ENCODE assay signal across 11 cellular contexts in genomic region chr2:217947341-217948316, GRCh38. TPM values are rescaled to one million over a fixed set of nuclear protein-coding genes. Genes with fewer than 3 reads are reported as not detected.
DNase-seq lines count a peak whose midpoint lies in the region; TF ChIP-seq lines count a peak whose summit lies in the region.
"Had no signal": no experiment of that assay in that cellular context is flagged by ENCODE, and none has a peak within 500 bp of the region (broad histone marks: within the 10 kb centered on the region; RNA-seq: fewer than 3 reads in every experiment).

No MANE protein-coding gene starts in this region.

- TF ChIP-seq CTCF in A673 (conservative IDR thresholded peaks at IDR 0.05; ENCODE audit: low read depth, low read length) (0 out of 2 replicates have a peak, but pooled peaks have one; percentile 18), HFFc6 (IDR thresholded peaks at IDR 0.05) (peak; percentile 12; the same call in 1 of the 2 replicates), nephron (IDR thresholded peaks at IDR 0.05; ENCODE audit: unreplicated experiment in 3 of 3) (no peak)

- H3K36me3 Mint-ChIP-seq in HFFc6 (ENCODE audit: low read depth) (peaks cover 7% of the 10 kb centered on the region; the same call in 1 of the 2 replicates), nephron (ENCODE audit: low read depth) (no peaks in the 10 kb centered on the region)
- H3K36me3 Mint-ChIP-seq in activated CD4-positive, alpha-beta T cell treated with anti-CD3 and anti-CD28 coated beads, Interleukin-2, amount 10 ng/mL, durations not matched to agents 24 days and 14 days (ENCODE audit: low read depth), result no peaks in the 10 kb centered on the region
- H3K36me3 Mint-ChIP-seq: CD4-positive, CD25-positive, alpha-beta regulatory T cell had no signal

- H3K27ac ChIP-seq in A673 (ENCODE audit: low read depth, low read length, poor library complexity, severe bottlenecking) (no peak overlapping the region), cingulate gyrus (ENCODE audit: low read depth, low read length) (peak overlapping the region; percentile 54)

- BruUV-seq in A673 (replicated peaks; lab: Mats Ljungman, UMichigan), result no TSS peak

- H3K27ac Mint-ChIP-seq in HFFc6, result peak overlapping the region; percentile 69; the same call in 1 of the 2 replicates
- peak overlapping the region; percentile 45 to 57 (median 55) for H3K27ac Mint-ChIP-seq in nephron
- no peak overlapping the region for H3K27ac Mint-ChIP-seq in activated CD4-positive, alpha-beta T cell treated with anti-CD3 and anti-CD28 coated beads, Interleukin-2, amount 10 ng/mL, durations not matched to agents 24 days and 14 days

- CTCF ChIA-PET in A673 (lab: Charles Lee), result no interaction called here

- H3K4me3 Mint-ChIP-seq in HFFc6, result no peak overlapping the region
- peak overlapping the region in 1 of 3 experiments; percentile 7 for H3K4me3 Mint-ChIP-seq in nephron
- H3K4me3 Mint-ChIP-seq in activated CD4-positive, alpha-beta T cell treated with anti-CD3 and anti-CD28 coated beads, Interleukin-2, amount 10 ng/mL, durations not matched to agents 24 days and 14 days, result no peak overlapping the region
- H3K4me3 Mint-ChIP-seq: CD4-positive, CD25-positive, alpha-beta regulatory T cell had no signal

- POLR2A ChIA-PET in A673 (lab: Charles Lee; ENCODE audit: low non-redundant PET), result no interaction called here

- H3K27me3 ChIP-seq in A673 (replicated peaks; ENCODE audit: insufficient read depth, low read depth, low read length, poor library complexity), result no peaks in the 10 kb centered on the region

- no peak overlapping the region for H3K4me3 ChIP-seq in A673 (ENCODE audit: low read depth, low read length, poor library complexity, severe bottlenecking)

- H3K4me1 Mint-ChIP-seq in HFFc6 (ENCODE audit: low read depth), result peaks cover 67% of the 10 kb centered on the region
- peaks cover 82% of the 10 kb centered on the region for H3K4me1 Mint-ChIP-seq in nephron
- peaks cover 5% of the 10 kb centered on the region for H3K4me1 Mint-ChIP-seq in activated CD4-positive, alpha-beta T cell treated with anti-CD3 and anti-CD28 coated beads, Interleukin-2, amount 10 ng/mL, durations not matched to agents 24 days and 14 days
- H3K4me1 Mint-ChIP-seq: CD4-positive, CD25-positive, alpha-beta regulatory T cell had no signal

- intact Hi-C loops in A673 (cut with micrococcal nuclease; ENCODE audit: unreplicated experiment), result no loop called here
- intact Hi-C loops in activated CD4-positive, alpha-beta T cell treated with anti-CD3 and anti-CD28 coated beads, Interleukin-2, amount 10 ng/mL, durations not matched to agents 24 days and 14 days (cut with micrococcal nuclease), result no loop called here

- H3K4me1 ChIP-seq in A673 (ENCODE audit: insufficient read depth, low read length, poor library complexity, severe bottlenecking), result peaks cover 11% of the 10 kb centered on the region

- no peak for DNase-seq in A673 (ENCODE audit: low spot score)
- no peak for DNase-seq in HFFc6
- DNase-seq in NCI-H128 (lab: John Stamatoyannopoulos, UW; ENCODE audit: unreplicated experiment), result no peak
- no peak for DNase-seq in SHP77 treated with DMSO at 0.1 percent for 48 hours (lab: John Stamatoyannopoulos, UW)
- no peak for DNase-seq in activated CD4-positive, alpha-beta T cell treated with anti-CD3 and anti-CD28 coated beads, Interleukin-2, amount 10 ng/mL, durations not matched to agents 24 days and 14 days
- no peak for DNase-seq in COLO829 (ENCODE audit: low spot score)
- DNase-seq: MV-4-11, T-helper 9 cell had no signal

- no peaks in the 10 kb centered on the region for H3K36me3 ChIP-seq in A673 (ENCODE audit: insufficient read depth, low read length, poor library complexity, severe bottlenecking)

- H3K9me3 Mint-ChIP-seq in HFFc6 (no peaks in the 10 kb centered on the region), nephron (no peaks in the 10 kb centered on the region)
- H3K9me3 Mint-ChIP-seq in activated CD4-positive, alpha-beta T cell treated with anti-CD3 and anti-CD28 coated beads, Interleukin-2, amount 10 ng/mL, durations not matched to agents 24 days and 14 days, result no peaks in the 10 kb centered on the region

- H3K27me3 Mint-ChIP-seq in HFFc6 (ENCODE audit: insufficient read depth) (no peaks in the 10 kb centered on the region; the same call in 1 of the 2 replicates), nephron (ENCODE audit: low read depth) (no peaks in the 10 kb centered on the region)
- H3K27me3 Mint-ChIP-seq in activated CD4-positive, alpha-beta T cell treated with anti-CD3 and anti-CD28 coated beads, Interleukin-2, amount 10 ng/mL, durations not matched to agents 24 days and 14 days, result peaks cover 15% of the 10 kb centered on the region

- no peaks in the 10 kb centered on the region for H3K9me3 ChIP-seq in A673 (ENCODE audit: low read depth, low read length, poor library complexity, severe bottlenecking)

RNA-seq across cellular contexts. Expression of gene TNS1, which starts 55.2 kb away (rescaled TPM):
- 88.9 and 99.6 TPM in 2 replicates for total RNA-seq in A673 (2021)
- total RNA-seq in HFFc6 (2021; fragmentation: NEBNext Ultra II Directional; extraction: Animal tissue kit (Norgen Biotek cat#: 25700)), result 100 to 1,000 TPM; 113 to 139 (median 126) TPM
- total RNA-seq in activated CD4-positive, alpha-beta T cell treated with anti-CD3 and anti-CD28 coated beads, Interleukin-2, amount 10 ng/mL, durations not matched to agents 24 days and 14 days, result 0.70 and 1.3 TPM in 2 replicates

Comparison
In these comparisons a context has a peak if more than half of its experiments do, and no peak if none do; other contexts are left out.
1. CTCF ChIP-seq: peak in A673 (single experiment) and HFFc6 (single experiment); none in nephron (0 of 3).
2. RNA of gene TNS1, which starts 55.2 kb away (total RNA-seq): 113 to 139 TPM in HFFc6 and 88.9 to 99.6 TPM in A673; 0.70 to 1.3 TPM in activated CD4-positive, alpha-beta T cell treated with anti-CD3 and anti-CD28 coated beads, Interleukin-2, amount 10 ng/mL, durations not matched to agents 24 days and 14 days; every median in the first group is over 10 times any median in the second.